In genomic region chr11:133947298-133947905, GRCh38 we compare ENCODE assay signal across 1 cellular context.
TF ChIP-seq lines count a peak whose summit lies in the region.

No MANE protein-coding gene starts in this region.

TF ChIP-seq in GM12878, 131 proteins besides CTCF, POLR2A, EP300 and RAD21 (continued from another document):
- TF ChIP-seq SMARCA5 (IDR thresholded peaks at IDR 0.05) = no peak
- TF ChIP-seq CREM (IDR thresholded peaks at IDR 0.05; ENCODE audit: low read depth) = no peak
- TF ChIP-seq, protein P1, sequence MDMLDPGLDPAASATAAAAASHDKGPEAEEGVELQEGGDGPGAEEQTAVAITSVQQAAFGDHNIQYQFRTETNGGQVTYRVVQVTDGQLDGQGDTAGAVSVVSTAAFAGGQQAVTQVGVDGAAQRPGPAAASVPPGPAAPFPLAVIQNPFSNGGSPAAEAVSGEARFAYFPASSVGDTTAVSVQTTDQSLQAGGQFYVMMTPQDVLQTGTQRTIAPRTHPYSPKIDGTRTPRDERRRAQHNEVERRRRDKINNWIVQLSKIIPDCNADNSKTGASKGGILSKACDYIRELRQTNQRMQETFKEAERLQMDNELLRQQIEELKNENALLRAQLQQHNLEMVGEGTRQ (IDR thresholded peaks at IDR 0.05; ENCODE audit: borderline replicate concordance, low read depth, low read length) = no peak
- TF ChIP-seq BHLHE40 (IDR thresholded peaks at IDR 0.05; ENCODE audit: borderline replicate concordance in 1 of 2, low read depth in 2 of 2, low read length in 1 of 2) = peak in 1 of 2 experiments; percentile 29; a peak in 1 of 4 replicates
- no peak for TF ChIP-seq SMC3 (IDR thresholded peaks at IDR 0.05; ENCODE audit: borderline replicate concordance, low read length)
- TF ChIP-seq ZZZ3 (IDR thresholded peaks at IDR 0.05; ENCODE audit: control insufficient read depth, insufficient read length, low read depth) = peak; percentile 33
- TF ChIP-seq IRF4 (IDR thresholded peaks at IDR 0.05; ENCODE audit: low read depth, low read length) = no peak
- no peak for TF ChIP-seq BACH1 (IDR thresholded peaks at IDR 0.05; ENCODE audit: borderline replicate concordance)
- TF ChIP-seq NFIC (IDR thresholded peaks at IDR 0.05; ENCODE audit: low read depth, low read length) = no peak
- TF ChIP-seq, protein P2, sequence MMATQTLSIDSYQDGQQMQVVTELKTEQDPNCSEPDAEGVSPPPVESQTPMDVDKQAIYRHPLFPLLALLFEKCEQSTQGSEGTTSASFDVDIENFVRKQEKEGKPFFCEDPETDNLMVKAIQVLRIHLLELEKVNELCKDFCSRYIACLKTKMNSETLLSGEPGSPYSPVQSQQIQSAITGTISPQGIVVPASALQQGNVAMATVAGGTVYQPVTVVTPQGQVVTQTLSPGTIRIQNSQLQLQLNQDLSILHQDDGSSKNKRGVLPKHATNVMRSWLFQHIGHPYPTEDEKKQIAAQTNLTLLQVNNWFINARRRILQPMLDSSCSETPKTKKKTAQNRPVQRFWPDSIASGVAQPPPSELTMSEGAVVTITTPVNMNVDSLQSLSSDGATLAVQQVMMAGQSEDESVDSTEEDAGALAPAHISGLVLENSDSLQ (IDR thresholded peaks at IDR 0.05) = no peak; the same call in 1 of the 2 replicates
- no peak for TF ChIP-seq CREB1 (IDR thresholded peaks at IDR 0.05; ENCODE audit: low read depth)
- no peak for TF ChIP-seq ZBTB40 (IDR thresholded peaks at IDR 0.05; ENCODE audit: borderline replicate concordance)
- no peak for TF ChIP-seq ZSCAN29 (IDR thresholded peaks at IDR 0.05)
- no peak for TF ChIP-seq IKZF2 (IDR thresholded peaks at IDR 0.05)
- no peak for TF ChIP-seq PBX3 (IDR thresholded peaks at IDR 0.05; ENCODE audit: insufficient replicate concordance, low read depth, low read length)
